Comparison of ENCODE assay signal across 9 cellular contexts in the genomic region with DNA sequence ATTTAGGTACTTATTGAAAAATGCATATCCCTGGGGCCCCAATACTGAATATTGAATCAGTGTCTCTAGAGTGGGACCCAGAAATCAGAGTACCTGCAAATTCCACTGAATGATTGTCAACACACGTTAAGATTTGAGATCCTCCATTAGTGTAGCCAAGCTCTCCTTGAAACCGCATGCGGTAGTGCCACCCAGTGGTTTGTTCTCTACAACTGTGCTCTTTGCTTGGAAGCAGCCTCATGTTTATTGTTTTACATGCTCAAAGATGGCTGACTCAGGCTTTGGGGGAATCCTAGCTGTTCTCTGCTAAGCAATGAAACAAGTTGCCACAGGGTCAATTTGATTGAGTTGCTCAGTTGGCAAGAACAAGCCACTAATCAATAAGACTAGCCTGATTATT.
DNase-seq lines count a peak whose midpoint lies in the region; ATAC-seq and TF ChIP-seq lines count a peak whose summit lies in the region.
"Had no signal": no experiment of that assay in that cellular context is flagged by ENCODE, and none has a peak within 500 bp of the region (broad histone marks: within the 10 kb centered on the region; RNA-seq: fewer than 3 reads in every experiment).

No MANE protein-coding gene starts in this region.

- H3K4me1 Mint-ChIP-seq in activated naive CD8-positive, alpha-beta T cell treated with anti-CD3 and anti-CD28 coated beads, Interleukin-2, amount 10 ng/mL, durations not matched to agents 7 days and 5 days, result no peaks in the 10 kb centered on the region

- peaks cover 2% of the 10 kb centered on the region for H3K27me3 Mint-ChIP-seq in activated naive CD8-positive, alpha-beta T cell treated with anti-CD3 and anti-CD28 coated beads, Interleukin-2, amount 10 ng/mL, durations not matched to agents 7 days and 5 days

- ATAC-seq in activated naive CD8-positive, alpha-beta T cell treated with anti-CD3 and anti-CD28 coated beads, Interleukin-2, amount 10 ng/mL, durations not matched to agents 7 days and 5 days (ENCODE audit: low read depth), result peak; percentile 36
- ATAC-seq in left lobe of liver, result no peak
- ATAC-seq: A549 had no signal

- H3K9me3 Mint-ChIP-seq in activated naive CD8-positive, alpha-beta T cell treated with anti-CD3 and anti-CD28 coated beads, Interleukin-2, amount 10 ng/mL, durations not matched to agents 7 days and 5 days, result no peaks in the 10 kb centered on the region

- POLR2A ChIA-PET in HEK293T (lab: Yijun Ruan, JAX), result no interaction called here
- POLR2A ChIA-PET in activated naive CD8-positive, alpha-beta T cell treated with anti-CD3 and anti-CD28 coated beads, Interleukin-2, amount 10 ng/mL, durations not matched to agents 7 days and 5 days (lab: Charles Lee), result no interaction called here

- CTCF ChIA-PET in HEK293T (lab: Yijun Ruan, JAX), result interaction anchor here (0.7 to 1.1 kb wide), 2 partner anchors 13 to 335 kb away, joined by 3 read pairs; no protein-coding TSS in a partner anchor

- H3K27ac Mint-ChIP-seq in activated naive CD8-positive, alpha-beta T cell treated with anti-CD3 and anti-CD28 coated beads, Interleukin-2, amount 10 ng/mL, durations not matched to agents 7 days and 5 days, result no peak overlapping the region

- H3K36me3 Mint-ChIP-seq in activated naive CD8-positive, alpha-beta T cell treated with anti-CD3 and anti-CD28 coated beads, Interleukin-2, amount 10 ng/mL, durations not matched to agents 7 days and 5 days, result no peaks in the 10 kb centered on the region

- peak; percentile 59 for DNase-seq in DMS53 (lab: John Stamatoyannopoulos, UW)
- no peak for DNase-seq in DMS53 treated with DMSO at 0.1 percent for 48 hours (lab: John Stamatoyannopoulos, UW; ENCODE audit: unreplicated experiment)
- DNase-seq in HEK293T (ENCODE audit: extremely low spot score), result peak; percentile 40
- peak; percentile 11 for DNase-seq in NCI-H2081 treated with DMSO at 0.1 percent for 48 hours (lab: John Stamatoyannopoulos, UW)
- peak; percentile 24 for DNase-seq in activated naive CD8-positive, alpha-beta T cell treated with anti-CD3 and anti-CD28 coated beads, Interleukin-2, amount 10 ng/mL, durations not matched to agents 7 days and 5 days
- DNase-seq in iPS-NIHi11 (ENCODE audit: low spot score), result peak; percentile 53
- peak; percentile 14 for DNase-seq in stimulated activated CD4-positive, alpha-beta T cell treated with anti-CD3 and anti-CD28 coated beads, Interleukin-4, amount 100 ng/mL, for 24 hours
- DNase-seq in left lobe of liver (ENCODE audit: low spot score), result no peak

- H3K4me3 Mint-ChIP-seq in activated naive CD8-positive, alpha-beta T cell treated with anti-CD3 and anti-CD28 coated beads, Interleukin-2, amount 10 ng/mL, durations not matched to agents 7 days and 5 days, result no peak overlapping the region

TF ChIP-seq in HEK293T, 16 proteins besides CTCF, POLR2A, EP300 and RAD21:
- TF ChIP-seq FOXK2 (IDR thresholded peaks at IDR 0.05), result no peak
- TF ChIP-seq NFRKB (IDR thresholded peaks at IDR 0.05), result no peak
- no peak for TF ChIP-seq BHLHE40 (IDR thresholded peaks at IDR 0.05; ENCODE audit: borderline replicate concordance)
- TF ChIP-seq FOXA1 (IDR thresholded peaks at IDR 0.05), result no peak
TF ChIP-seq in HEK293T: peak in this region for 0.

Comparison
In these comparisons a context has a peak if more than half of its experiments do, and no peak if none do; other contexts are left out.
1. DNase-seq: peak in DMS53 (single experiment), HEK293T (single experiment), NCI-H2081 treated with DMSO at 0.1 percent for 48 hours (single experiment), activated naive CD8-positive, alpha-beta T cell treated with anti-CD3 and anti-CD28 coated beads, Interleukin-2, amount 10 ng/mL, durations not matched to agents 7 days and 5 days (single experiment), iPS-NIHi11 (single experiment) and stimulated activated CD4-positive, alpha-beta T cell treated with anti-CD3 and anti-CD28 coated beads, Interleukin-4, amount 100 ng/mL, for 24 hours (single experiment); none in DMS53 treated with DMSO at 0.1 percent for 48 hours (single experiment) and left lobe of liver (single experiment).